1 cellular context compared by ENCODE assay signal in genomic region chr11:67632982-67633755, GRCh38.
A peak's percentile ranks its signal among the peaks of the same experiment; 100 is the strongest.
TF ChIP-seq lines count a peak whose summit lies in the region.

No MANE protein-coding gene starts in this region.

TF ChIP-seq in HepG2, 621 proteins besides CTCF, POLR2A, EP300 and RAD21:
- TF ChIP-seq KDM1A (CRISPR knock-in tag; IDR thresholded peaks at IDR 0.05) = peak; percentile 32; the same call in 1 of the 2 replicates
- TF ChIP-seq BCL3 (CRISPR knock-in tag; IDR thresholded peaks at IDR 0.05) = 0 out of 2 replicates have a peak, but pooled peaks have one; percentile 12
- TF ChIP-seq ATF3 (CRISPR knock-in tag; IDR thresholded peaks at IDR 0.05) = no peak
- 0 out of 2 replicates have a peak, but pooled peaks have one; percentile 22 for TF ChIP-seq ZNF292 (CRISPR knock-in tag; IDR thresholded peaks at IDR 0.05; ENCODE audit: borderline replicate concordance, low read depth)
- TF ChIP-seq SIN3A (IDR thresholded peaks at IDR 0.05; ENCODE audit: borderline replicate concordance, low read depth, low read length) = no peak
- TF ChIP-seq BRD4 (CRISPR knock-in tag; IDR thresholded peaks at IDR 0.05) = 0 out of 2 replicates have a peak, but pooled peaks have one; percentile 46
- no peak for TF ChIP-seq ZNF556 (CRISPR knock-in tag; IDR thresholded peaks at IDR 0.05; ENCODE audit: borderline replicate concordance)
- TF ChIP-seq RBM39 (IDR thresholded peaks at IDR 0.05; ENCODE audit: low read depth, low read length, poor library complexity, severe bottlenecking) = no peak
- no peak; the same call in 1 of the 2 replicates for TF ChIP-seq PHF20 (CRISPR knock-in tag; IDR thresholded peaks at IDR 0.05)
- TF ChIP-seq CHD4 (IDR thresholded peaks at IDR 0.05; ENCODE audit: borderline replicate concordance, low read length) = peak; percentile 6; the same call in 1 of the 2 replicates
- no peak for TF ChIP-seq MXD4 (CRISPR knock-in tag; IDR thresholded peaks at IDR 0.05)
- no peak for TF ChIP-seq SMARCE1 (IDR thresholded peaks at IDR 0.05; ENCODE audit: borderline replicate concordance)
- TF ChIP-seq HIVEP1 (CRISPR knock-in tag; IDR thresholded peaks at IDR 0.05) = no peak
- 0 out of 2 replicates have a peak, but pooled peaks have one; percentile 4 for TF ChIP-seq ZNF230 (CRISPR knock-in tag; IDR thresholded peaks at IDR 0.05)
- 0 out of 2 replicates have a peak, but pooled peaks have one; percentile 8 for TF ChIP-seq ARID4A (CRISPR knock-in tag; IDR thresholded peaks at IDR 0.05; ENCODE audit: borderline replicate concordance)
- no peak; the same call in 1 of the 2 replicates for TF ChIP-seq ZNF350 (CRISPR knock-in tag; IDR thresholded peaks at IDR 0.05; ENCODE audit: borderline replicate concordance, low read depth)
- TF ChIP-seq AHDC1 (CRISPR knock-in tag; IDR thresholded peaks at IDR 0.05; ENCODE audit: borderline replicate concordance) = 0 out of 2 replicates have a peak, but pooled peaks have one; percentile 35
- peak; percentile 97 for TF ChIP-seq ZMYM3 (CRISPR knock-in tag; IDR thresholded peaks at IDR 0.05)
- peak; percentile 3 for TF ChIP-seq AGO2 (optimal IDR thresholded peaks at IDR 0.05; ENCODE audit: low read depth, low read length)
- TF ChIP-seq HNRNPL (IDR thresholded peaks at IDR 0.05; ENCODE audit: low read depth, low read length) = no peak
- no peak for TF ChIP-seq BRCA1 (CRISPR knock-in tag; IDR thresholded peaks at IDR 0.05)
- TF ChIP-seq GATAD1 (CRISPR knock-in tag; IDR thresholded peaks at IDR 0.05) = 0 out of 2 replicates have a peak, but pooled peaks have one; percentile 8
- TF ChIP-seq NR3C1 (CRISPR knock-in tag; IDR thresholded peaks at IDR 0.05) = no peak
- no peak for TF ChIP-seq ZFY (CRISPR knock-in tag; IDR thresholded peaks at IDR 0.05)
- no peak for TF ChIP-seq ZNF891 (CRISPR knock-in tag; IDR thresholded peaks at IDR 0.05)
- no peak for TF ChIP-seq ZNF597 (CRISPR knock-in tag; IDR thresholded peaks at IDR 0.05)
- 0 out of 2 replicates have a peak, but pooled peaks have one; percentile 41 for TF ChIP-seq PCBP1 (IDR thresholded peaks at IDR 0.05; ENCODE audit: borderline replicate concordance, low read depth, low read length)
- TF ChIP-seq MTERF4 (CRISPR knock-in tag; IDR thresholded peaks at IDR 0.05) = 0 out of 2 replicates have a peak, but pooled peaks have one; percentile 13
- TF ChIP-seq NFKB2 (CRISPR knock-in tag; IDR thresholded peaks at IDR 0.05; ENCODE audit: borderline replicate concordance) = no peak
- no peak for TF ChIP-seq KMT2A (CRISPR knock-in tag; IDR thresholded peaks at IDR 0.05)
